11 cellular contexts compared by ENCODE assay signal in the genomic region with DNA sequence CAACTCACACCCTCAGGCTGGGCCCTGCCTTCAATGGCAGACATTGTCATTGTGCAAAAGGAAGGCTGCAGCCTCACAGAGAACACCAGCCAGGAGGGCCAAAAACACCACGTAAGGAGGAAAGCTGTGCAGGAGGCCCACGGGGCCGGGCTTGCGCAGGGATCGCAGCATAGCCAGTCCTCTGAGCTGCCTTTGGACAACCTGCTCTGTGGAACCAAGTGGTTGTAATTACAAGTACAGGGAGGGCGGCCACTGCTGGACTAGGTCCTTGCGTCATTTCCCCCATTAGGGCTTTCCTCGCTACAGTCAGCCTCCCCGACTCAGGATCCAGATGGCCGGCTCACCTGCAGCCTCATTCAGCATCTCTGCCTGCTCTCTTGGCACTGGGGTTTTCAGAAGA.
DNase-seq lines count a peak whose midpoint lies in the region; ATAC-seq, FAIRE-seq and TF ChIP-seq lines count a peak whose summit lies in the region.
"Had no signal": no experiment of that assay in that cellular context is flagged by ENCODE, and none has a peak within 500 bp of the region (broad histone marks: within the 10 kb centered on the region; RNA-seq: fewer than 3 reads in every experiment).

No MANE protein-coding gene starts in this region.

- DNase-seq in DND-41: no peak
- DNase-seq in activated B cell treated with CpG ODN at 0.5 μM for 24 hours: no peak
- peak; percentile 20 to 65 (median 62) for DNase-seq in right cardiac atrium
- DNase-seq in gastrocnemius medialis: no peak
- no peak for DNase-seq in left colon
- no peak for DNase-seq in small intestine
- DNase-seq: Calu3, NCI-H2171, RPMI8226 had no signal

- H3K27ac Mint-ChIP-seq in activated B cell treated with CpG ODN at 0.5 μM for 24 hours: peak overlapping the region; percentile 74

- H4K20me1 ChIP-seq in DND-41 (ENCODE audit: insufficient read depth, low read length): peaks cover 30% of the 10 kb centered on the region

- TF ChIP-seq CTCF in DND-41 (IDR thresholded peaks at IDR 0.05; ENCODE audit: borderline replicate concordance, extremely low read depth, low read length, poor library complexity, severe bottlenecking) (no peak), activated B cell treated with CpG ODN at 0.5 μM for 24 hours (IDR thresholded peaks at IDR 0.05) (no peak), gastrocnemius medialis (IDR thresholded peaks at IDR 0.05 in 4 of 5, conservative IDR thresholded peaks at IDR 0.05 in 1 of 5) (no peak)

- H3K4me1 ChIP-seq in DND-41 (ENCODE audit: insufficient read depth, low read length) (peaks cover 76% of the 10 kb centered on the region), right cardiac atrium (ENCODE audit: control insufficient read depth, insufficient read depth, low read length) (peaks cover 60% of the 10 kb centered on the region), gastrocnemius medialis (peaks cover 88 to 96% of the 10 kb centered on the region in 2 donors), small intestine (ENCODE audit: control insufficient read depth in 2 of 2, insufficient read depth in 1 of 2, low read depth in 1 of 2, low read length in 1 of 2) (peaks cover 9 to 10% of the 10 kb centered on the region in 2 donors)

- intact Hi-C loops in activated B cell treated with CpG ODN at 0.5 μM for 24 hours (cut with micrococcal nuclease): no loop called here
- intact Hi-C loops in right cardiac atrium (cut with DNase I): loop anchor here in 1 of 4 donors (5.0 kb wide), 1 partner anchor 35 kb away; no protein-coding TSS in a partner anchor
- intact Hi-C loops in gastrocnemius medialis (cut with DNase I; ENCODE audit: low total_unique reads): no loop called here
- intact Hi-C loops in left colon (cut with DNase I, micrococcal nuclease): no loop called here

- H3K4me1 Mint-ChIP-seq in activated B cell treated with CpG ODN at 0.5 μM for 24 hours: peaks cover 75% of the 10 kb centered on the region

- peak overlapping the region; percentile 56 for H3K9ac ChIP-seq in DND-41 (ENCODE audit: low read depth, low read length)

- H3K4me3 Mint-ChIP-seq in activated B cell treated with CpG ODN at 0.5 μM for 24 hours: no peak overlapping the region

- H3K27me3 Mint-ChIP-seq in activated B cell treated with CpG ODN at 0.5 μM for 24 hours: no peaks in the 10 kb centered on the region

- in situ Hi-C loops in gastrocnemius medialis (cut with MboI; ENCODE audit: low sequenced_read_pairs in 4 of 4): no loop called here

- POLR2A ChIA-PET in activated B cell treated with CpG ODN at 0.5 μM for 24 hours (lab: Charles Lee): interaction anchor here (0.6 to 1.2 kb wide), 2 partner anchors 19 to 131 kb away, joined by 3 read pairs; no protein-coding TSS in a partner anchor

- H3K79me2 ChIP-seq in DND-41 (ENCODE audit: insufficient read depth, low read length): peaks cover 93% of the 10 kb centered on the region

- H3K4me3 ChIP-seq in DND-41 (ENCODE audit: low read depth in 1 of 2, low read length in 2 of 2) (no peak overlapping the region), right cardiac atrium (ENCODE audit: low read length) (no peak overlapping the region), gastrocnemius medialis (no peak overlapping the region), small intestine (ENCODE audit: low read depth in 1 of 2, low read length in 2 of 2) (no peak overlapping the region)

- peaks cover 87% of the 10 kb centered on the region for H3K36me3 Mint-ChIP-seq in activated B cell treated with CpG ODN at 0.5 μM for 24 hours (ENCODE audit: low read depth)

- H3K36me3 ChIP-seq in DND-41 (ENCODE audit: insufficient read depth, low read length): peaks cover 92% of the 10 kb centered on the region
- H3K36me3 ChIP-seq in gastrocnemius medialis: peaks cover 0 to 22% of the 10 kb centered on the region in 2 donors
- peaks cover 5 to 8% of the 10 kb centered on the region in 2 donors for H3K36me3 ChIP-seq in small intestine (ENCODE audit: control insufficient read depth in 2 of 2, insufficient read depth in 2 of 2, low read length in 2 of 2)

- H3K4me2 ChIP-seq in DND-41 (ENCODE audit: insufficient read depth, low read length): peak overlapping the region; percentile 50

- H3K27me3 ChIP-seq in DND-41 (ENCODE audit: insufficient read depth, low read length, poor library complexity) (no peaks in the 10 kb centered on the region), right cardiac atrium (ENCODE audit: control insufficient read depth, insufficient read depth) (no peaks in the 10 kb centered on the region), gastrocnemius medialis (no peaks in the 10 kb centered on the region), small intestine (ENCODE audit: control insufficient read depth in 2 of 2, insufficient read depth in 2 of 2, low read length in 2 of 2) (no peaks in the 10 kb centered on the region)

- H3K27ac ChIP-seq in DND-41 (ENCODE audit: low read length) (peak overlapping the region; percentile 96), right cardiac atrium (ENCODE audit: low read length) (peak overlapping the region; percentile 95), gastrocnemius medialis (peak overlapping the region; percentile 55 to 97 (median 68)), small intestine (ENCODE audit: low read depth in 1 of 2, low read length in 1 of 2) (no peak overlapping the region)

- no peak for TF ChIP-seq POLR2A in gastrocnemius medialis (IDR thresholded peaks at IDR 0.05)

- H3K9me3 ChIP-seq in DND-41 (ENCODE audit: insufficient read depth, low read length, severe bottlenecking): no peaks in the 10 kb centered on the region
- H3K9me3 ChIP-seq in right cardiac atrium (ENCODE audit: control insufficient read depth, low read length): no peaks in the 10 kb centered on the region
- no peaks in the 10 kb centered on the region for H3K9me3 ChIP-seq in gastrocnemius medialis
- H3K9me3 ChIP-seq in small intestine (ENCODE audit: control insufficient read depth, low read depth): no peaks in the 10 kb centered on the region

- H3K9me3 Mint-ChIP-seq in activated B cell treated with CpG ODN at 0.5 μM for 24 hours: no peaks in the 10 kb centered on the region

- CTCF ChIA-PET in activated B cell treated with CpG ODN at 0.5 μM for 24 hours (lab: Charles Lee): interaction anchor here (1.2 kb wide), 1 partner anchor 138 kb away, joined by 3 read pairs; no protein-coding TSS in a partner anchor

- 65% methylated on average over 10 of the region's 10 CpGs for WGBS in right cardiac atrium
- WGBS in small intestine, 3 donors: 89 to 97% (median 94%) methylated on average over 10 of the region's 10 CpGs

- H2AFZ ChIP-seq in DND-41 (ENCODE audit: low read depth, low read length): no peak overlapping the region

- no peak for FAIRE-seq in small intestine (lab: Jason Lieb, UNC)

- ATAC-seq in DND-41 (ENCODE audit: insufficient read depth, low read depth) (no peak), activated B cell treated with CpG ODN at 0.5 μM for 24 hours (ENCODE audit: low read depth) (no peak), right cardiac atrium (peak; percentile 6 to 7), gastrocnemius medialis (no peak), left colon (no peak), GM21526 (IDR thresholded peaks at IDR 0.05; ENCODE audit: low FRiP score, unreplicated experiment) (no peak), GM21528 (IDR thresholded peaks at IDR 0.05; ENCODE audit: low FRiP score, unreplicated experiment) (no peak)

Comparison
In these comparisons a context has a peak if more than half of its experiments do, and no peak if none do; other contexts are left out.
1. ATAC-seq: peak in right cardiac atrium (2 of 2); none in DND-41 (single experiment), activated B cell treated with CpG ODN at 0.5 μM for 24 hours (single experiment), gastrocnemius medialis (0 of 2), left colon (single experiment), GM21526 (single experiment) and GM21528 (single experiment).
2. DNase-seq: peak in right cardiac atrium (3 of 3); none in DND-41 (single experiment), activated B cell treated with CpG ODN at 0.5 μM for 24 hours (single experiment), gastrocnemius medialis (0 of 2), left colon (0 of 2) and small intestine (single experiment).
3. H3K27ac ChIP-seq: peak in DND-41 (single experiment), right cardiac atrium (single experiment) and gastrocnemius medialis (4 of 4); none in small intestine (0 of 2).